1 cellular context compared by ENCODE assay signal in the genomic region with DNA sequence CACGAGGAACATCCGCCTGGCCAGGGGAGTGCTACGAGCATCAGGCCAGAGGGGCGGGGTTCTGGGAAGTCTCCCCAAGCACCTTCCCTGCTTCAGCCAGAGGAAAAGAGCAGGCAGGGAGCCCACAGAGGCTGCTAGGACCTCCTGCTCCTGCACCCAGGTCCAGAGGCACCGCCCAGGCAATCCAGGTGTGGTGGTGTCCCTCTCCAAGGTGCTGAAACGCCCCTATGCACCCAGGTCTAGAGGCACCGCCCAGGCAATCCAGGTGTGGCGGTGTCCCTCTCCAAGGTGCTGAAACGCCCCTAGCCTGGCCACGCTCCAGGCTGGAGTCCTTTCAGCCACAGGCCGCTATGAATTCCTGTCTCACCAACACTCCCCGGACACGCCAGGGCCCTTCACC.
A peak's percentile ranks its signal among the peaks of the same experiment; 100 is the strongest.
TF ChIP-seq lines count a peak whose summit lies in the region.

No MANE protein-coding gene starts in this region.

TF ChIP-seq in K562, 482 proteins besides CTCF, POLR2A, EP300 and RAD21 (continued from another document and continues in another):
- TF ChIP-seq E2F8 (IDR thresholded peaks at IDR 0.05; ENCODE audit: low read depth, partially characterized antibody) (no peak), ZNF146 (CRISPR knock-in tag; IDR thresholded peaks at IDR 0.05; ENCODE audit: unreplicated experiment) (peak; percentile 27), FOXO4 (CRISPR knock-in tag; IDR thresholded peaks at IDR 0.05) (no peak), ZFX (CRISPR knock-in tag; IDR thresholded peaks at IDR 0.05) (peak; percentile 42), MYNN (IDR thresholded peaks at IDR 0.05) (no peak), MYNN (CRISPR knock-in tag; IDR thresholded peaks at IDR 0.05) (peak; percentile 54; the same call in 1 of the 2 replicates), FOXA3 (CRISPR knock-in tag; conservative IDR thresholded peaks at IDR 0.05 in 1 of 2, IDR thresholded peaks at IDR 0.05 in 1 of 2) (peak in 1 of 2 experiments; percentile 40; a peak in 2 of 4 replicates), TARDBP (IDR thresholded peaks at IDR 0.05) (peak; percentile 76; the same call in 1 of the 2 replicates), ZEB2 (IDR thresholded peaks at IDR 0.05) (peak; percentile 100), RAD51 (IDR thresholded peaks at IDR 0.05; ENCODE audit: borderline replicate concordance, low read depth) (no peak), MECOM (CRISPR knock-in tag; IDR thresholded peaks at IDR 0.05) (peak; percentile 55; the same call in 1 of the 2 replicates), SP2 (IDR thresholded peaks at IDR 0.05; ENCODE audit: extremely low read depth, low read depth, low read length, poor library complexity, severe bottlenecking) (no peak), HDAC1 (IDR thresholded peaks at IDR 0.05) (peak; percentile 58 to 94; a peak in 3 of 4 replicates), BACH1 (tag; IDR thresholded peaks at IDR 0.05) (no peak), HMGN3 (IDR thresholded peaks at IDR 0.05; ENCODE audit: borderline replicate concordance, extremely low read depth, insufficient read length, low read depth, low read length) (peak; percentile 37), HEY1 (CRISPR knock-in tag; IDR thresholded peaks at IDR 0.05; ENCODE audit: borderline replicate concordance) (no peak), ZNF124 (CRISPR knock-in tag; IDR thresholded peaks at IDR 0.05) (peak; percentile 77; the same call in 1 of the 2 replicates), ZBTB40 (IDR thresholded peaks at IDR 0.05) (peak; percentile 87), ZBTB40 (CRISPR knock-in tag; IDR thresholded peaks at IDR 0.05) (peak; percentile 61), MEF2D (tag; conservative IDR thresholded peaks at IDR 0.05; ENCODE audit: low read depth) (0 out of 2 replicates have a peak, but pooled peaks have one; percentile 30), ATF3 (IDR thresholded peaks at IDR 0.05) (no peak), ATF3 (CRISPR knock-in tag; conservative IDR thresholded peaks at IDR 0.05) (0 out of 2 replicates have a peak, but pooled peaks have one; percentile 47), TSC22D4 (tag; IDR thresholded peaks at IDR 0.05) (no peak), FOXP4 (CRISPR knock-in tag; IDR thresholded peaks at IDR 0.05; ENCODE audit: borderline replicate concordance) (peak; percentile 92; the same call in 1 of the 2 replicates), AFF1 (IDR thresholded peaks at IDR 0.05; ENCODE audit: low read depth in 1 of 2, partially characterized antibody in 2 of 2) (peak in 1 of 2 experiments; percentile 99)
- TF ChIP-seq, protein P1, sequence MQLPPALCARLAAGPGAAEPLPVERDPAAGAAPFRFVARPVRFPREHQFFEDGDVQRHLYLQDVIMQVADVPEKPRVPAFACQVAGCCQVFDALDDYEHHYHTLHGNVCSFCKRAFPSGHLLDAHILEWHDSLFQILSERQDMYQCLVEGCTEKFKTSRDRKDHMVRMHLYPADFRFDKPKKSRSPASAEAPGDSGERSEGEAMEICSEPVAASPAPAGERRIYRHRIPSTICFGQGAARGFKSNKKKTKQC (CRISPR knock-in tag; IDR thresholded peaks at IDR 0.05): peak; percentile 99
- TF ChIP-seq, protein P2, sequence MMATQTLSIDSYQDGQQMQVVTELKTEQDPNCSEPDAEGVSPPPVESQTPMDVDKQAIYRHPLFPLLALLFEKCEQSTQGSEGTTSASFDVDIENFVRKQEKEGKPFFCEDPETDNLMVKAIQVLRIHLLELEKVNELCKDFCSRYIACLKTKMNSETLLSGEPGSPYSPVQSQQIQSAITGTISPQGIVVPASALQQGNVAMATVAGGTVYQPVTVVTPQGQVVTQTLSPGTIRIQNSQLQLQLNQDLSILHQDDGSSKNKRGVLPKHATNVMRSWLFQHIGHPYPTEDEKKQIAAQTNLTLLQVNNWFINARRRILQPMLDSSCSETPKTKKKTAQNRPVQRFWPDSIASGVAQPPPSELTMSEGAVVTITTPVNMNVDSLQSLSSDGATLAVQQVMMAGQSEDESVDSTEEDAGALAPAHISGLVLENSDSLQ (IDR thresholded peaks at IDR 0.05): no peak
